In the genomic region with DNA sequence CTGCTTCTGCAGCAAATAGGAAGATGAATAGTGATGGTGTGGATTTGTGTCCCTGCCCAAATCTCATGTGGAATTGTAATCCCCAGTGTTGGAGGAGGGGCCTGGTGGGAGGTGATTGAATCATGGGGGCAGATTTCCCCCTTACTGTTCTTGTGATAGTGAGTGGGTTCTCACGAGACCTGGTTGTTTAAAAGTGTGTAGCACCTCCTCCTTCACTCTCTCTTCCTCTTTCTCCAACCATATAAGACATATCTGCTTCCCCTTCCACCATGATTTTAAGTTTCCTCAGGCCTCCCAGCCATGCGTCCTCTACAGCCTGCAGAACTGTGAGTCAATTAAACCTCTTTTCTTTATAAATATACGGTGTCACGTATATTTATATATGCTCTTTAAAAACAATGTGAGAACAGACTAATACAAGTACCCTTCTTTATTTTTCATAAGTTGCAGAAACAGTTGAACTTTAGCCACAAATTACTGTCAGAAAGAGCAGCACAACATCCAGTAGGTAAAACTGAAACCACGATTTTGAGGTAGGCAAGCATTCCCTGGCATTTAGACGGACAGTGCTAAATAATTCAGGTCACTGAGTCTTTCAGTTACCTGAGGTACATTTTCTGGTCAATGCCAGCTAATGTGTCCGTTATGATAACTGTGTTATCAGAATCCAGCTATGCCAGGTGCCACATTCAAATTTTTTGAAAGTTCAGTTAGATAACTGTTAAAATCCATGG, we compare ENCODE assay signal across 1 cellular context.
TF ChIP-seq lines count a peak whose summit lies in the region.

No MANE protein-coding gene starts in this region.

TF ChIP-seq in GM23338, 12 proteins besides CTCF, POLR2A, EP300 and RAD21 (continued from another document):
- TF ChIP-seq STAT1 (IDR thresholded peaks at IDR 0.05; ENCODE audit: unreplicated experiment) = no peak
- TF ChIP-seq NANOG (IDR thresholded peaks at IDR 0.05; ENCODE audit: borderline replicate concordance) = no peak
- TF ChIP-seq JUNB (IDR thresholded peaks at IDR 0.05; ENCODE audit: unreplicated experiment) = no peak
- TF ChIP-seq, protein P1, sequence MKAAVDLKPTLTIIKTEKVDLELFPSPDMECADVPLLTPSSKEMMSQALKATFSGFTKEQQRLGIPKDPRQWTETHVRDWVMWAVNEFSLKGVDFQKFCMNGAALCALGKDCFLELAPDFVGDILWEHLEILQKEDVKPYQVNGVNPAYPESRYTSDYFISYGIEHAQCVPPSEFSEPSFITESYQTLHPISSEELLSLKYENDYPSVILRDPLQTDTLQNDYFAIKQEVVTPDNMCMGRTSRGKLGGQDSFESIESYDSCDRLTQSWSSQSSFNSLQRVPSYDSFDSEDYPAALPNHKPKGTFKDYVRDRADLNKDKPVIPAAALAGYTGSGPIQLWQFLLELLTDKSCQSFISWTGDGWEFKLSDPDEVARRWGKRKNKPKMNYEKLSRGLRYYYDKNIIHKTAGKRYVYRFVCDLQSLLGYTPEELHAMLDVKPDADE (IDR thresholded peaks at IDR 0.05) = no peak
- TF ChIP-seq EZH2phosphoT487 (IDR thresholded peaks at IDR 0.05; ENCODE audit: unreplicated experiment) = no peak
- no peak for TF ChIP-seq CREB1 (CRISPR knock-in tag; IDR thresholded peaks at IDR 0.05; ENCODE audit: low read depth)
